12 cellular contexts compared by ENCODE assay signal in the genomic region with DNA sequence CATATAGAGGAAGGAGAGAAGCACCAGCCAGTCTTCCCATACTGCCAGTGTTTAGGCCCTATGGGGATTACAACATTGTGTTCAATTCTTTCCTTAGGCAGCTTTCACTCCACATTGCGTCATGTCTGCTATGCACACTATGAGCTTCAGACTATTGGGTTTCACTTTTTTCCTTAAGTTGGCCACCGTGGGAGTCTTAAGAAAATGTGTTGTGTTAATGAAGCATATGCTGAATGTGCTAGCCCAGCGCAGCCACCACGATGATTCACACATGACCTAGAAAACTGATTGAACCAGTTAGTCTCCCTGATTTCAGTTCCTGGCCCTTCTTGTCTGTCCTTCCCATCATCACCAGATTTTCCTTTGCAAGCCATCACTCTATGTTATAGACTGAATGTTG. TPM values are rescaled to one million over a fixed set of nuclear protein-coding genes. Genes with fewer than 3 reads are reported as not detected.
DNase-seq lines count a peak whose midpoint lies in the region; ATAC-seq and TF ChIP-seq lines count a peak whose summit lies in the region.
"Had no signal": no experiment of that assay in that cellular context is flagged by ENCODE, and none has a peak within 500 bp of the region (broad histone marks: within the 10 kb centered on the region; RNA-seq: fewer than 3 reads in every experiment).

No MANE protein-coding gene starts in this region.

- intact Hi-C loops in MCF 10A (cut with micrococcal nuclease), result loop anchor here (5.0 kb wide), 1 partner anchor 204 kb away; no protein-coding TSS in a partner anchor
- intact Hi-C loops in breast epithelium (cut with DNase I; ENCODE audit: low total_unique reads), result no loop called here
- intact Hi-C loops in vagina (cut with DNase I), result no loop called here

- TF ChIP-seq CTCF in MCF 10A (IDR thresholded peaks at IDR 0.05; ENCODE audit: unreplicated experiment), result no peak
- TF ChIP-seq CTCF in breast epithelium (IDR thresholded peaks at IDR 0.05), result no peak
- no peak for TF ChIP-seq CTCF in WTC11 (IDR thresholded peaks at IDR 0.05)
- TF ChIP-seq CTCF in foreskin fibroblast (IDR thresholded peaks at IDR 0.05; ENCODE audit: low read depth, low read length), result no peak
- TF ChIP-seq CTCF in vagina (IDR thresholded peaks at IDR 0.05), result no peak
- TF ChIP-seq CTCF in Peyer's patch (IDR thresholded peaks at IDR 0.05), result no peak
- TF ChIP-seq CTCF in GM20000 (IDR thresholded peaks at IDR 0.05; ENCODE audit: extremely low read depth, missing control alignments), result no peak

- BruUV-seq in MCF 10A (replicated peaks; lab: Mats Ljungman, UMichigan), result no TSS peak

- no peak overlapping the region for H3K27ac Mint-ChIP-seq in MCF 10A (ENCODE audit: low read depth, unreplicated experiment)
- H3K27ac Mint-ChIP-seq in WTC11, result no peak overlapping the region

- peaks cover 0 to 6% of the 10 kb centered on the region in 2 donors for H3K4me1 ChIP-seq in breast epithelium
- peaks cover 29% of the 10 kb centered on the region for H3K4me1 ChIP-seq in vagina
- peaks cover 0 to 4% (median 0%) of the 10 kb centered on the region in 4 donors for H3K4me1 ChIP-seq in Peyer's patch
- H3K4me1 ChIP-seq: left lung had no signal

- POLR2A ChIA-PET in MCF 10A (lab: Yijun Ruan, JAX), result interaction anchor here (0.6 kb wide), 1 partner anchor 101 kb away, joined by 3 read pairs; no protein-coding TSS in a partner anchor
- POLR2A ChIA-PET in WTC11 (lab: Charles Lee), result no interaction called here

- H3K36me3 Mint-ChIP-seq in MCF 10A (ENCODE audit: insufficient read depth, unreplicated experiment) (no peaks in the 10 kb centered on the region), WTC11 (no peaks in the 10 kb centered on the region)

- no peak overlapping the region for H3K4me3 Mint-ChIP-seq in MCF 10A (ENCODE audit: unreplicated experiment)
- H3K4me3 Mint-ChIP-seq in WTC11, result no peak overlapping the region

- H3K27me3 Mint-ChIP-seq in MCF 10A (ENCODE audit: insufficient read depth, unreplicated experiment) (no peaks in the 10 kb centered on the region), WTC11 (ENCODE audit: low read depth) (no peaks in the 10 kb centered on the region)

- no peaks in the 10 kb centered on the region for H3K36me3 ChIP-seq in breast epithelium
- H3K36me3 ChIP-seq in vagina, result no peaks in the 10 kb centered on the region
- no peaks in the 10 kb centered on the region for H3K36me3 ChIP-seq in Peyer's patch
- H3K36me3 ChIP-seq: left lung had no signal

- no peaks in the 10 kb centered on the region for H3K27me3 ChIP-seq in breast epithelium
- no peaks in the 10 kb centered on the region for H3K27me3 ChIP-seq in vagina
- H3K27me3 ChIP-seq in Peyer's patch, result no peaks in the 10 kb centered on the region

- H3K9me3 Mint-ChIP-seq in MCF 10A (ENCODE audit: unreplicated experiment), result no peaks in the 10 kb centered on the region
- H3K9me3 Mint-ChIP-seq in WTC11, result no peaks in the 10 kb centered on the region

- peak overlapping the region in 1 of 2 donors; percentile 52 for H3K27ac ChIP-seq in breast epithelium
- H3K27ac ChIP-seq in vagina, result peak overlapping the region; percentile 58
- no peak overlapping the region for H3K27ac ChIP-seq in Peyer's patch
- H3K27ac ChIP-seq: left lung had no signal

- H3K9me3 ChIP-seq in breast epithelium, result no peaks in the 10 kb centered on the region
- H3K9me3 ChIP-seq in vagina, result no peaks in the 10 kb centered on the region
- no peaks in the 10 kb centered on the region for H3K9me3 ChIP-seq in Peyer's patch

- DNase-seq in MCF 10A (ENCODE audit: unreplicated experiment) (peak; percentile 93), breast epithelium (ENCODE audit: low spot score in 2 of 2) (no peak), WTC11 (ENCODE audit: low spot score) (no peak), foreskin fibroblast (peak; percentile 89), vagina (ENCODE audit: extremely low spot score in 2 of 2) (no peak), Peyer's patch (no peak), GM20000 (ENCODE audit: low spot score) (no peak), cortex of kidney (lab: John Stamatoyannopoulos, UW) (no peak)
- DNase-seq: erythroblast, left lung, NCI-H1048, T-helper 1 cell had no signal

- no peak for TF ChIP-seq POLR2A in breast epithelium (IDR thresholded peaks at IDR 0.05)
- no peak for TF ChIP-seq POLR2A in vagina (IDR thresholded peaks at IDR 0.05)
- TF ChIP-seq POLR2A in Peyer's patch (IDR thresholded peaks at IDR 0.05), result no peak

- CTCF ChIA-PET in MCF 10A (lab: Yijun Ruan, JAX) (interaction anchor here (0.6 to 1.3 kb wide), 3 partner anchors 9 to 130 kb away, joined by 3 read pairs; no protein-coding TSS in a partner anchor), WTC11 (lab: Charles Lee) (no interaction called here)

- H3K4me1 Mint-ChIP-seq in MCF 10A (ENCODE audit: insufficient read depth, unreplicated experiment) (peaks cover 26% of the 10 kb centered on the region), WTC11 (peaks cover 37% of the 10 kb centered on the region)

- H3K4me3 ChIP-seq in breast epithelium (no peak overlapping the region), foreskin fibroblast (ENCODE audit: low read depth in 1 of 2, low read length in 2 of 2) (no peak overlapping the region), vagina (no peak overlapping the region), Peyer's patch (no peak overlapping the region)
- H3K4me3 ChIP-seq: left lung had no signal

- ATAC-seq in WTC11, result no peak
- ATAC-seq: left lung had no signal

TF ChIP-seq in WTC11, 78 proteins besides CTCF, POLR2A, EP300 and RAD21:
- TF ChIP-seq GABPB1 (CRISPR knock-in tag; IDR thresholded peaks at IDR 0.05) (peak; percentile 83), NR1H2 (CRISPR knock-in tag; IDR thresholded peaks at IDR 0.05) (no peak)

RNA-seq across cellular contexts. Expression of a gene that starts 21.5 kb away (rescaled TPM):
- total RNA-seq in MCF 10A (2022) (0.47 and 0.54 TPM in 2 replicates), breast epithelium (1 to 10 TPM; 4.2 to 7.5 (median 7.3) TPM), WTC11 (2021) (591 to 627 TPM (median 616 TPM) in 3 replicates), vagina (6.9 TPM), Peyer's patch (1 to 10 TPM; 2.4 to 7.4 (median 4.5) TPM)

RNA-seq across cellular contexts. Expression of a gene that starts 48.6 kb away (rescaled TPM):
- 13.3 and 17.8 TPM in 2 replicates for total RNA-seq in MCF 10A (2022)
- total RNA-seq in breast epithelium, result 10 to 100 TPM; 27.8 to 43.6 (median 36.0) TPM
- 357 to 403 TPM (median 394 TPM) in 3 replicates for total RNA-seq in WTC11 (2021)
- total RNA-seq in vagina, result 72.7 TPM
- 10 to 100 TPM; 13.2 to 61.6 (median 47.6) TPM for total RNA-seq in Peyer's patch

RNA-seq across cellular contexts. Expression of a gene that starts 52.8 kb away (rescaled TPM):
- total RNA-seq in MCF 10A (2022), result 27.9 and 40.0 TPM in 2 replicates
- 10 to 100 TPM; 24.3 to 26.9 (median 24.6) TPM for total RNA-seq in breast epithelium
- 30.2 to 38.2 TPM (median 32.5 TPM) in 3 replicates for total RNA-seq in WTC11 (2021)
- total RNA-seq in vagina, result 25.0 TPM
- 10 to 100 TPM in 3 of 4 donors, 1 to 10 TPM in 1; 6.6 to 16.8 (median 15.9) TPM for total RNA-seq in Peyer's patch

Comparison
In these comparisons a context has a peak if more than half of its experiments do, and no peak if none do; other contexts are left out.
1. DNase-seq: peak in MCF 10A (single experiment) and foreskin fibroblast (2 of 2); none in breast epithelium (0 of 2), WTC11 (single experiment), vagina (0 of 2), Peyer's patch (0 of 3), GM20000 (single experiment) and cortex of kidney (single experiment).
2. RNA of a gene that starts 21.5 kb away (total RNA-seq): 591 to 627 TPM in WTC11; 4.2 to 7.5 TPM in breast epithelium, 6.9 TPM in vagina (single experiment), 2.4 to 7.4 TPM in Peyer's patch and 0.47 to 0.54 TPM in MCF 10A; every median in the first group is over 10 times any median in the second.